Comparison of ENCODE assay signal across 8 cellular contexts in the genomic region with DNA sequence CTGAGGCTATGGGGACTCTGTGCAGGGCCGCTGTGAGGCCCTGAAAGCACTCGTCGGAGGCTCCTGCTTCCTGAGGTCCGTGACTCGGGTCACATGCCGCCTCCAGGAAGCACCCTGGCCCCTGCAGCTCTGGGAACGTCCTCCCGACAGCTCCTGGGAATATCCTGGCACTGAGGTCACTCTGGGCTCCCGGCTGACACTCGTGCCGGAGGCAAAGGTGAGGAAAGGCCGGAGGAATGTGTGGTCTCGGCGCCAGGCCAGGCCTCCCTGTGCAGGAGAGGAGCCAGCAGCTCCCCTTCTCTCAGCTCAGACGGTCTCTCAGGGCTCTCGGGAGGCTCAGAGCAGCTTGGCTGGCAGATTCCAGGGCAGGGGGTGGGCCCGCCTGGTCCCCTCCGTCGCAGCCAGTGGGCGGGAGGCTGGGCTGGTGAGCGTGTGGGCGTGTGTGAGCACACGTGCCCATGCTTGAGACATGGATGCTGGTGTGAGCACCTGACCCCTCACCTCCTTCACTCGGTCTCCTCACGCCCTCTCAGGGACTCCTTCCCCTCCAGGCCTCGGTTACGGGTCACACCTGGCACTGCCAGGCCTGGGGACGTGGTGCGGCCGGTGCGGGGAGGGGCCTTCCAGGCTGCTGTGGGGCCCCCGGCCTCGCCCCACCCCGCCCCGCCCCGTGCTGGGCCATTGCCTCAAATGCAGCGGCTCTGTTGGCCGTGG.
DNase-seq lines count a peak whose midpoint lies in the region; ATAC-seq and TF ChIP-seq lines count a peak whose summit lies in the region.

No MANE protein-coding gene starts in this region.

- H3K27me3 Mint-ChIP-seq in nephron progenitor cell (ENCODE audit: low read depth, poor library complexity): peaks cover 18% of the 10 kb centered on the region

- DNase-seq in AG04449 (ENCODE audit: low read depth, low spot score) (peak; percentile 55), NCI-H1105 treated with DMSO at 0.1 percent for 48 hours (lab: John Stamatoyannopoulos, UW) (peak; percentile 34), fibroblast of mammary gland (ENCODE audit: low read depth) (peak; percentile 80), nephron progenitor cell (peak; percentile 61), AML-193 (lab: John Stamatoyannopoulos, UW) (no peak)
- peak; percentile 70 for DNase-seq in activated CD8-positive, alpha-beta memory T cell treated with anti-CD3 and anti-CD28 coated beads, Interleukin-2, amount 50 U/mL, for 48 hours

- no peak for TF ChIP-seq CTCF in AG04449 (IDR thresholded peaks at IDR 0.05; ENCODE audit: insufficient read depth, low read length, missing control alignments)
- no peak for TF ChIP-seq CTCF in GM12875 (IDR thresholded peaks at IDR 0.05; ENCODE audit: borderline replicate concordance, insufficient read depth, low read depth, low read length)
- TF ChIP-seq CTCF in fibroblast of mammary gland (conservative IDR thresholded peaks at IDR 0.05; ENCODE audit: control insufficient read depth, insufficient read depth, low read depth, low read length): no peak
- TF ChIP-seq CTCF in nephron progenitor cell (IDR thresholded peaks at IDR 0.05): no peak

- no peaks in the 10 kb centered on the region for H3K36me3 Mint-ChIP-seq in nephron progenitor cell (ENCODE audit: low read depth)

- H3K27ac Mint-ChIP-seq in nephron progenitor cell: no peak overlapping the region

- H3K4me3 Mint-ChIP-seq in nephron progenitor cell: peak overlapping the region; percentile 55

- H3K4me1 Mint-ChIP-seq in nephron progenitor cell: peaks cover 3% of the 10 kb centered on the region

- ATAC-seq in HG02938 (IDR thresholded peaks at IDR 0.05; ENCODE audit: unreplicated experiment): no peak

- H3K9me3 Mint-ChIP-seq in nephron progenitor cell: no peaks in the 10 kb centered on the region

- H3K4me3 ChIP-seq in AG04449 (ENCODE audit: low read depth, low read length) (peak overlapping the region; percentile 20), GM12875 (ENCODE audit: low read depth, low read length) (peak overlapping the region; percentile 8), fibroblast of mammary gland (ENCODE audit: control insufficient read depth, low read depth, low read length) (no peak overlapping the region)

- CTCF ChIA-PET in AG04449 (lab: Yijun Ruan, JAX): interaction anchor here (0.9 to 1.0 kb wide), 2 partner anchors 16 to 98 kb away, joined by 3 read pairs; no protein-coding TSS in a partner anchor

- POLR2A ChIA-PET in AG04449 (lab: Yijun Ruan, JAX): no interaction called here

Comparison
In these comparisons a context has a peak if more than half of its experiments do, and no peak if none do; other contexts are left out.
1. DNase-seq: peak in AG04449 (single experiment), NCI-H1105 treated with DMSO at 0.1 percent for 48 hours (single experiment), activated CD8-positive, alpha-beta memory T cell treated with anti-CD3 and anti-CD28 coated beads, Interleukin-2, amount 50 U/mL, for 48 hours (single experiment), fibroblast of mammary gland (single experiment) and nephron progenitor cell (single experiment); none in AML-193 (0 of 2).